In the genomic region with DNA sequence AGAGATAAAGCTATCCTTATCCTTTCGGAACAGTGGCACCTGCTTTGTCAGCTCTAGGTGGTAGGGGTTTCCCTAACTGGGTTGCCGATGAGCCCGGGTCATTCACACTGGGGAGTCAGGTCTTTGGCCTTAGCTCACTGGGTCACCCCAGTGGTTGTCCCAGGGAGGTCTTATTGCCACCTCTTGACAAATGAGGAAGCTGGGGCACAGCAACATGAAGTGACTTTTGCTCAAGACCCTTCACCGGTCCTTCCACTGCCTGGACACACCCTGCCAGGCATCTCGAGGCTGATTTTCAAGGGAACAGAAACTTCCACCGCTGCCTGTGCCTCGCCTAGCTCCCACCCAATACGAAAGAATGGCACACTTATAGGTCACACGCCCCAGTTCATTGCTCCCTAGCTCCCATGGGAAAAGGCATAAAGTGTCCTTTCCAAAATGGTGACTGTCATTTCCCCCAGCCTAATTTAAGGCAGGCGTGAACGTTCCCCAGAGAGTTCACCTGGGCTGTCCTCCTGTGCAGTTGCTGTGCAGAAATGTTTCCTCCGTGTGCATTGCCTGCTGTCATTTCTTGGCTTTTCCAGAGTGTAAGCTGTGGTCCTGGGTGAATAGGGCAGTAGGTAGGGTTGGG, we compare ENCODE assay signal across 12 cellular contexts.
A peak's percentile ranks its signal among the peaks of the same experiment; 100 is the strongest.
DNase-seq lines count a peak whose midpoint lies in the region; FAIRE-seq and TF ChIP-seq lines count a peak whose summit lies in the region.
"Had no signal": no experiment of that assay in that cellular context is flagged by ENCODE, and none has a peak within 500 bp of the region (broad histone marks: within the 10 kb centered on the region; RNA-seq: fewer than 3 reads in every experiment).

No MANE protein-coding gene starts in this region.

- dilution Hi-C loops in mammary epithelial cell (cut with HindIII; ENCODE audit: low sequenced_read_pairs): no loop called here

- 100% methylated on average over 12 of the region's 12 CpGs for WGBS in mammary epithelial cell (ENCODE audit: low coverage, missing lambda C conversion rate)
- WGBS in transverse colon (ENCODE audit: low coverage in 1 of 2), 2 donors: 56% methylated on average over 12 of the region's 12 CpGs; no CpG with 5 or more reads in 1 of the 2 donors

- no peak for TF ChIP-seq POLR2A in transverse colon (IDR thresholded peaks at IDR 0.05)

- CTCF ChIA-PET in mammary epithelial cell (lab: Charles Lee; ENCODE audit: low non-redundant PET): interaction anchor here (0.7 kb wide), 2 partner anchors 10 to 205 kb away, joined by 3 to 4 read pairs; no protein-coding TSS in a partner anchor
- CTCF ChIA-PET in MCF 10A (lab: Yijun Ruan, JAX): interaction anchor here (0.5 to 3.2 kb wide), 4 partner anchors 10 to 231 kb away, joined by 3 to 21 read pairs (median 8); no protein-coding TSS in a partner anchor
- CTCF ChIA-PET in A673 (lab: Charles Lee): no interaction called here

- no peak overlapping the region for H3K4me3 ChIP-seq in mammary epithelial cell (replicated peaks in 1 of 3; ENCODE audit: insufficient read depth in 1 of 3, low read depth in 2 of 3, low read length in 3 of 3)
- peak overlapping the region; percentile 61 for H3K4me3 ChIP-seq in Karpas-422 (ENCODE audit: low read length)
- no peak overlapping the region for H3K4me3 ChIP-seq in bronchial epithelial cell (ENCODE audit: low read depth, low read length)
- no peak overlapping the region for H3K4me3 ChIP-seq in transverse colon
- H3K4me3 ChIP-seq in A673 (ENCODE audit: low read depth, low read length, poor library complexity, severe bottlenecking): no peak overlapping the region
- H3K4me3 ChIP-seq: right lobe of liver, SK-N-MC had no signal

- H3K9me3 ChIP-seq in mammary epithelial cell (replicated peaks; ENCODE audit: insufficient read depth, low read length): no peaks in the 10 kb centered on the region
- H3K9me3 ChIP-seq in Karpas-422 (ENCODE audit: low read length): no peaks in the 10 kb centered on the region
- H3K9me3 ChIP-seq in transverse colon: no peaks in the 10 kb centered on the region
- no peaks in the 10 kb centered on the region for H3K9me3 ChIP-seq in A673 (ENCODE audit: low read depth, low read length, poor library complexity, severe bottlenecking)
- H3K9me3 ChIP-seq: right lobe of liver had no signal

- no peak overlapping the region for H3K27ac Mint-ChIP-seq in MCF 10A (ENCODE audit: low read depth, unreplicated experiment)

- no peaks in the 10 kb centered on the region for H3K9me3 Mint-ChIP-seq in MCF 10A (ENCODE audit: unreplicated experiment)

- no peak overlapping the region for H3K4me3 Mint-ChIP-seq in MCF 10A (ENCODE audit: unreplicated experiment)

- H3K4me1 ChIP-seq in mammary epithelial cell (ENCODE audit: insufficient read depth, low read length) (peaks cover 56% of the 10 kb centered on the region), Karpas-422 (ENCODE audit: low read length) (peaks cover 37% of the 10 kb centered on the region), transverse colon (peaks cover 23 to 33% (median 27%) of the 10 kb centered on the region in 4 donors), A673 (ENCODE audit: insufficient read depth, low read length, poor library complexity, severe bottlenecking) (no peaks in the 10 kb centered on the region)
- H3K4me1 ChIP-seq: right lobe of liver had no signal

- in situ Hi-C loops in mammary epithelial cell (cut with MboI; ENCODE audit: low sequenced_read_pairs in 2 of 2): no loop called here
- in situ Hi-C loops in transverse colon (cut with MboI; ENCODE audit: low pct_ligation_motif_present in 1 of 4, low pct_unique_long_range_greater_than_20kb in 1 of 4, low sequenced_read_pairs in 3 of 4): loop anchor here in 3 of 4 donors (10.0 to 25.0 kb wide), 2 partner anchors 157 to 170 kb away; partner anchors contain the start of gene CCND2 (in 1 of the 3)

- H3K4me1 Mint-ChIP-seq in MCF 10A (ENCODE audit: insufficient read depth, unreplicated experiment): peaks cover 22% of the 10 kb centered on the region

- TF ChIP-seq CTCF in mammary epithelial cell (conservative IDR thresholded peaks at IDR 0.05 in 1 of 2, IDR thresholded peaks at IDR 0.05 in 1 of 2; ENCODE audit: extremely low read depth in 1 of 2, insufficient read depth in 1 of 2, low read depth in 1 of 2, low read length in 2 of 2) (no peak), MCF 10A (IDR thresholded peaks at IDR 0.05; ENCODE audit: unreplicated experiment) (no peak), bronchial epithelial cell (IDR thresholded peaks at IDR 0.05; ENCODE audit: insufficient read depth, low read length, severe bottlenecking) (no peak), transverse colon (IDR thresholded peaks at IDR 0.05) (no peak), A673 (conservative IDR thresholded peaks at IDR 0.05; ENCODE audit: low read depth, low read length) (no peak)

- H3K27me3 Mint-ChIP-seq in MCF 10A (ENCODE audit: insufficient read depth, unreplicated experiment): peaks cover 19% of the 10 kb centered on the region

- POLR2A ChIA-PET in MCF 10A (lab: Yijun Ruan, JAX): interaction anchor here (1.1 kb wide), 1 partner anchor 26 kb away, joined by 3 read pairs; no protein-coding TSS in a partner anchor
- POLR2A ChIA-PET in A673 (lab: Charles Lee; ENCODE audit: low non-redundant PET): no interaction called here

- no peaks in the 10 kb centered on the region for H3K9me2 ChIP-seq in Karpas-422 (replicated peaks; ENCODE audit: insufficient read depth, low read length)

- no peak for TF ChIP-seq EP300 in transverse colon (IDR thresholded peaks at IDR 0.05; ENCODE audit: low read depth)

- H3K9ac ChIP-seq in mammary epithelial cell (ENCODE audit: insufficient read depth, low read length) (no peak overlapping the region), Karpas-422 (ENCODE audit: low read length) (0 out of 2 replicates have a peak overlapping the region, but pooled peaks have one; percentile 34)

- DNase-seq in mammary epithelial cell: no peak
- DNase-seq in MCF 10A (ENCODE audit: unreplicated experiment): no peak
- DNase-seq in Karpas-422: peak; percentile 75
- no peak for DNase-seq in bronchial epithelial cell (ENCODE audit: low read depth)
- peak; percentile 46 for DNase-seq in transverse colon
- DNase-seq in A673 (ENCODE audit: low spot score): no peak
- DNase-seq in HUDEP-2 (lab: John Stamatoyannopoulos, UW; ENCODE audit: unreplicated experiment in 76 of 76): no peak
- no peak for DNase-seq in stimulated activated CD4-positive, alpha-beta T cell treated with anti-CD3 and anti-CD28 coated beads, Interleukin-4, amount 100 ng/mL, for 24 hours
- DNase-seq: erythroblast, NCI-H1105 treated with DMSO at 0.1 percent for 48 hours had no signal

- intact Hi-C loops in mammary epithelial cell (cut with micrococcal nuclease) (loop anchor here (2.0 kb wide), 2 partner anchors 25 to 155 kb away; partner anchors contain the start of gene CCND2), MCF 10A (cut with micrococcal nuclease) (no loop called here), transverse colon (cut with DNase I; ENCODE audit: low total_unique reads) (loop anchor here (5.0 kb wide), 1 partner anchor 1630 kb away; no protein-coding TSS in a partner anchor), A673 (cut with micrococcal nuclease; ENCODE audit: unreplicated experiment) (no loop called here)

- H2AFZ ChIP-seq in mammary epithelial cell (ENCODE audit: low read depth, low read length): peak overlapping the region; percentile 51
- no peak overlapping the region for H2AFZ ChIP-seq in Karpas-422 (ENCODE audit: low read length)

- peak; percentile 50 for FAIRE-seq in bronchial epithelial cell (lab: Jason Lieb, UNC)

- no TSS peak for BruUV-seq in mammary epithelial cell (replicated peaks; lab: Mats Ljungman, UMichigan)
- no TSS peak for BruUV-seq in MCF 10A (replicated peaks; lab: Mats Ljungman, UMichigan)
- no TSS peak for BruUV-seq in A673 (replicated peaks; lab: Mats Ljungman, UMichigan)

- H4K20me1 ChIP-seq in mammary epithelial cell (ENCODE audit: insufficient read depth, low read length) (no peaks in the 10 kb centered on the region), Karpas-422 (ENCODE audit: insufficient read depth, low read depth, low read length) (no peaks in the 10 kb centered on the region)

- H3K36me3 Mint-ChIP-seq in MCF 10A (ENCODE audit: insufficient read depth, unreplicated experiment): no peaks in the 10 kb centered on the region

- H3K27me3 ChIP-seq in mammary epithelial cell (ENCODE audit: insufficient read depth, low read length) (no peaks in the 10 kb centered on the region), Karpas-422 (ENCODE audit: low read length) (no peaks in the 10 kb centered on the region), bronchial epithelial cell (ENCODE audit: control insufficient read depth, insufficient read depth, low read length) (no peaks in the 10 kb centered on the region), transverse colon (no peaks in the 10 kb centered on the region), A673 (replicated peaks; ENCODE audit: insufficient read depth, low read depth, low read length, poor library complexity) (peaks cover 30% of the 10 kb centered on the region)
- H3K27me3 ChIP-seq: right lobe of liver had no signal

- H3K4me2 ChIP-seq in mammary epithelial cell (ENCODE audit: insufficient read depth, low read depth, low read length) (peak overlapping the region; percentile 10), Karpas-422 (ENCODE audit: low read depth, low read length, poor library complexity, severe bottlenecking) (peak overlapping the region; percentile 95)

- H3K79me2 ChIP-seq in mammary epithelial cell (ENCODE audit: insufficient read depth, low read length) (no peaks in the 10 kb centered on the region), Karpas-422 (ENCODE audit: low read length) (no peaks in the 10 kb centered on the region)

- H3K27ac ChIP-seq in mammary epithelial cell (ENCODE audit: insufficient read depth, low read depth, low read length): no peak overlapping the region
- peak overlapping the region; percentile 77 for H3K27ac ChIP-seq in Karpas-422 (ENCODE audit: low read length)
- H3K27ac ChIP-seq in transverse colon: peak overlapping the region; percentile 39 to 75 (median 62)
- no peak overlapping the region for H3K27ac ChIP-seq in A673 (ENCODE audit: low read depth, low read length, poor library complexity, severe bottlenecking)
- H3K27ac ChIP-seq: right lobe of liver, SK-N-MC had no signal

- H3K36me3 ChIP-seq in mammary epithelial cell (ENCODE audit: insufficient read depth, low read length) (no peaks in the 10 kb centered on the region), Karpas-422 (ENCODE audit: insufficient read depth, low read length) (no peaks in the 10 kb centered on the region), bronchial epithelial cell (ENCODE audit: control insufficient read depth, insufficient read depth, low read length) (no peaks in the 10 kb centered on the region), transverse colon (no peaks in the 10 kb centered on the region), A673 (ENCODE audit: insufficient read depth, low read length, poor library complexity, severe bottlenecking) (no peaks in the 10 kb centered on the region)
- H3K36me3 ChIP-seq: right lobe of liver had no signal

Comparison
In these comparisons a context has a peak if more than half of its experiments do, and no peak if none do; other contexts are left out.
1. intact Hi-C loops: an anchor here in mammary epithelial cell (2.0 kb wide) and transverse colon (5.0 kb wide); none called in MCF 10A and A673.
2. DNase-seq: peak in Karpas-422 (single experiment) and transverse colon (single experiment); none in mammary epithelial cell (single experiment), MCF 10A (single experiment), bronchial epithelial cell (single experiment), A673 (single experiment), HUDEP-2 (0 of 76) and stimulated activated CD4-positive, alpha-beta T cell treated with anti-CD3 and anti-CD28 coated beads, Interleukin-4, amount 100 ng/mL, for 24 hours (single experiment).
3. H3K27ac ChIP-seq: peak in Karpas-422 (single experiment) and transverse colon (4 of 4); none in mammary epithelial cell (single experiment) and A673 (single experiment).
4. in situ Hi-C loops: an anchor here in transverse colon (10.0 to 25.0 kb wide); none called in mammary epithelial cell.